In the genomic region with DNA sequence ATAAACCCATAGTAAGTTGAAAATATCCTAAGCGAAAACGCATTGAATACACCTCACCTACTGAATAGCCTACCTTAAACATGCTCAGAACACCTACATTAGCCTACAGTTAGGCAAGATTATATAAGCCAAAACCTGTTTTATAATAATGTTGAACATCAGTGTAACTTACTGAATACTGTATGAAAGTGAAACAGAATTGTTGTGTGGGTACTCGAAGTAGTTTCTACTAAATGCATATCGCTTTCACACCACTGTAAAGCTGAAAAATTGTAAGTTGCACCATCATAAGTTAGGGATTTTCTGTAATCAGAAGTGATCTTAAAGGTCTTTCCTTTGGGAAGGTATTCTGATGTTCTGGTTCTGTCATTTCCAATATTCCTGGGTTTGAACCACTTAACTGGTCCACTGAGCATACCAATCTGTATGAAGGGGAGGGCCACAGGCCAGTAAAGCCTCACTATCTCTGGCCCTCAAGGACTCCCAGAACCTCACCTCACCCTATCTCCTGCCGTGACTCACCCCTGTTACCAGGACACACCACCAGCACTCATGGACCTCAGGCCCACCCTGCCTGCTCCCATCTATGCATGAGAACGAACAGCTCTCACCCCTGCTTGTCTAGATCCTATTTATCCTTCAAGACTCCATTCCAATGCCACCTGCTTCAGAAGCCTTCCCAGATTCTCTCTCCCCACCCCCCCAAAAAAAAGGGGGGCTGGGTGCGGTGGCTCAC, we compare ENCODE assay signal across 21 cellular contexts.
DNase-seq lines count a peak whose midpoint lies in the region; ATAC-seq and TF ChIP-seq lines count a peak whose summit lies in the region.
"Had no signal": no experiment of that assay in that cellular context is flagged by ENCODE, and none has a peak within 500 bp of the region (broad histone marks: within the 10 kb centered on the region; RNA-seq: fewer than 3 reads in every experiment).

No MANE protein-coding gene starts in this region.

- no peaks in the 10 kb centered on the region for H3K79me2 ChIP-seq in MM.1S (ENCODE audit: low read length)

- no peaks in the 10 kb centered on the region for H3K36me3 Mint-ChIP-seq in glutamatergic neuron (ENCODE audit: unreplicated experiment)
- no peaks in the 10 kb centered on the region for H3K36me3 Mint-ChIP-seq in CD4-positive, alpha-beta T cell (ENCODE audit: low read depth)

- H3K4me3 Mint-ChIP-seq in glutamatergic neuron (ENCODE audit: unreplicated experiment): peak overlapping the region; percentile 40
- H3K4me3 Mint-ChIP-seq in CD4-positive, alpha-beta T cell: no peak overlapping the region
- H3K4me3 Mint-ChIP-seq: central memory CD8-positive, alpha-beta T cell had no signal

- no peak overlapping the region for H2AFZ ChIP-seq in MM.1S (ENCODE audit: low read length)

- H3K9me3 ChIP-seq in MM.1S (replicated peaks; ENCODE audit: insufficient read depth, low read length): no peaks in the 10 kb centered on the region
- H3K9me3 ChIP-seq in CD4-positive, alpha-beta T cell (ENCODE audit: control insufficient read depth, low read length): no peaks in the 10 kb centered on the region
- H3K9me3 ChIP-seq: ascending aorta, gastrocnemius medialis, upper lobe of right lung had no signal

- H3K9ac ChIP-seq in MM.1S (ENCODE audit: low read length): no peak overlapping the region

- H3F3A ChIP-seq in MM.1S (ENCODE audit: insufficient read depth, low read length): 0 out of 2 replicates have a peak, but pooled peaks cover 4% of the 10 kb centered on the region

- intact Hi-C loops in CD4-positive, alpha-beta T cell (cut with DNase I, micrococcal nuclease): loop anchor here (2.0 kb wide), 4 partner anchors 59 to 293 kb away; no protein-coding TSS in a partner anchor

- no peaks in the 10 kb centered on the region for H3K27me3 ChIP-seq in MM.1S (replicated peaks; ENCODE audit: insufficient read depth, low read length)
- no peaks in the 10 kb centered on the region for H3K27me3 ChIP-seq in CD4-positive, alpha-beta T cell (ENCODE audit: control insufficient read depth, insufficient read depth, low read length)
- H3K27me3 ChIP-seq: ascending aorta, gastrocnemius medialis, upper lobe of right lung had no signal

- H3K27ac Mint-ChIP-seq in glutamatergic neuron (ENCODE audit: unreplicated experiment): no peak overlapping the region
- no peak overlapping the region for H3K27ac Mint-ChIP-seq in CD4-positive, alpha-beta T cell
- H3K27ac Mint-ChIP-seq: H9 had no signal

- no peak for TF ChIP-seq CTCF in MM.1S (IDR thresholded peaks at IDR 0.05; ENCODE audit: low read length)
- TF ChIP-seq CTCF in glutamatergic neuron (IDR thresholded peaks at IDR 0.05; ENCODE audit: partially characterized antibody, unreplicated experiment): no peak
- no peak for TF ChIP-seq CTCF in CD4-positive, alpha-beta T cell (IDR thresholded peaks at IDR 0.05)

- H4K20me1 ChIP-seq in MM.1S (ENCODE audit: insufficient read depth, low read length): no peaks in the 10 kb centered on the region

- peak; percentile 50 for ATAC-seq in GM18861 (IDR thresholded peaks at IDR 0.05; ENCODE audit: unreplicated experiment)
- ATAC-seq in GM21723 (IDR thresholded peaks at IDR 0.05; ENCODE audit: unreplicated experiment): peak; percentile 40
- no peak for ATAC-seq in CD4-positive, alpha-beta T cell (ENCODE audit: poor library complexity)

- CTCF ChIA-PET in CD4-positive, alpha-beta T cell (lab: Charles Lee): interaction anchor here (1.0 to 2.0 kb wide), 2 partner anchors 171 to 177 kb away, joined by 3 to 7 read pairs; no protein-coding TSS in a partner anchor

- H3K9me3 Mint-ChIP-seq in glutamatergic neuron (ENCODE audit: unreplicated experiment): peaks cover 3% of the 10 kb centered on the region
- H3K9me3 Mint-ChIP-seq in CD4-positive, alpha-beta T cell: no peaks in the 10 kb centered on the region
- H3K9me3 Mint-ChIP-seq: central memory CD8-positive, alpha-beta T cell; H9 had no signal

- peak; percentile 63 for DNase-seq in MM.1S
- DNase-seq in glutamatergic neuron: no peak
- no peak for DNase-seq in CD4-positive, alpha-beta T cell
- DNase-seq in epidermal melanocyte (ENCODE audit: insufficient read length, low spot score): no peak
- DNase-seq in NCI-H128 (lab: John Stamatoyannopoulos, UW; ENCODE audit: unreplicated experiment): no peak
- no peak for DNase-seq in DMS53 (lab: John Stamatoyannopoulos, UW)
- DNase-seq: activated CD4-positive, alpha-beta T cell treated with anti-CD3 and anti-CD28 coated beads, Interleukin-2, amount 50 U/mL, for 1 hour; activated naive CD4-positive, alpha-beta T cell treated with Interleukin-2 at 50 U/mL for 16 hours; activated T-cell treated with anti-CD3 and anti-CD28 coated beads for 4 hours; DMS79; gastrocnemius medialis; H9; NCI-H1436; NCI-H2171; NCI-H524 treated with DMSO at 0.1 percent for 48 hours; stimulated activated CD4-positive, alpha-beta T cell treated with anti-CD3 and anti-CD28 coated beads, Interleukin-4, amount 100 ng/mL, for 1 hour; upper lobe of right lung had no signal

- H3K4me2 ChIP-seq in MM.1S (ENCODE audit: low read depth, low read length): peak overlapping the region; percentile 85

- POLR2A ChIA-PET in CD4-positive, alpha-beta T cell (lab: Charles Lee): interaction anchor here (1.6 kb wide), 1 partner anchor 183 kb away, joined by 23 read pairs; a partner anchor contains a TSS

- H3K9me2 ChIP-seq in MM.1S (replicated peaks; ENCODE audit: insufficient read depth, low read length): no peaks in the 10 kb centered on the region

- H3K27me3 Mint-ChIP-seq in glutamatergic neuron (ENCODE audit: unreplicated experiment): peaks cover 3% of the 10 kb centered on the region
- no peaks in the 10 kb centered on the region for H3K27me3 Mint-ChIP-seq in CD4-positive, alpha-beta T cell
- H3K27me3 Mint-ChIP-seq: central memory CD8-positive, alpha-beta T cell had no signal

- H3K36me3 ChIP-seq in MM.1S (replicated peaks; ENCODE audit: insufficient read depth, low read length): no peaks in the 10 kb centered on the region
- H3K36me3 ChIP-seq: gastrocnemius medialis, upper lobe of right lung had no signal

- H3K4me1 Mint-ChIP-seq in glutamatergic neuron (ENCODE audit: low read depth, unreplicated experiment): peaks cover under 1% of the 10 kb centered on the region
- H3K4me1 Mint-ChIP-seq in CD4-positive, alpha-beta T cell (ENCODE audit: low read depth): no peaks in the 10 kb centered on the region

- peaks cover 16% of the 10 kb centered on the region; the same call in 1 of the 2 replicates for H3K4me1 ChIP-seq in MM.1S (ENCODE audit: low read length)

- H3K27ac ChIP-seq in MM.1S (ENCODE audit: low read length): no peak overlapping the region
- no peak overlapping the region for H3K27ac ChIP-seq in CD4-positive, alpha-beta T cell (ENCODE audit: low read depth, low read length)
- H3K27ac ChIP-seq: upper lobe of right lung had no signal

- H3K4me3 ChIP-seq in MM.1S (ENCODE audit: low read length): no peak overlapping the region
